In the genomic region with DNA sequence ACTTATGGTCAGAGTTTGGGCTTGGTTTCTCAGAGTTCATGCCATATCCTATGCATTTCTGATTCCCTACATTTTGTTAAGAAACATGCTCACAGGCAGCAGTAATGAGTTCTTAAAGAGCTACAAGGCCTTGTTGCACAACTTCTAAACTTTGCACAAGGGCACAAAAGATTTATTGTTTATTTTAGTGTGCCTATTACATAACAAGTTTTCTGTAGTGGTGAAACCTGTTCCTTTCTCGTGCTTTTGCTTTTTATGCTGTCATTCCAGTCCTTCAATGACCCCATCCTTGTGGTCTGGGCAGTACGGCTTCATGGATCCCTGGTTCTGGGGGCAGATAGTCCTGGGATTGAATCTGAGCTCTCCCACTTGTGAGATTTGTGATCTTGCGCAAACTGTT, we compare ENCODE assay signal across 14 cellular contexts. TPM values are rescaled to one million over a fixed set of nuclear protein-coding genes. Genes with fewer than 3 reads are reported as not detected.
DNase-seq lines count a peak whose midpoint lies in the region; ATAC-seq and TF ChIP-seq lines count a peak whose summit lies in the region.
"Had no signal": no experiment of that assay in that cellular context is flagged by ENCODE, and none has a peak within 500 bp of the region (broad histone marks: within the 10 kb centered on the region; RNA-seq: fewer than 3 reads in every experiment).

No MANE protein-coding gene starts in this region.

- no peaks in the 10 kb centered on the region for H3K27me3 Mint-ChIP-seq in Calu3 (ENCODE audit: unreplicated experiment)
- H3K27me3 Mint-ChIP-seq: activated naive CD8-positive, alpha-beta T cell treated with anti-CD3 and anti-CD28 coated beads for 36 hours had no signal

- peaks cover 16 to 20% of the 10 kb centered on the region in 2 donors for H3K36me3 ChIP-seq in ascending aorta
- H3K36me3 ChIP-seq in left ventricle myocardium inferior = peaks cover 62% of the 10 kb centered on the region
- H3K36me3 ChIP-seq in sigmoid colon = peaks cover 5 to 55% (median 8%) of the 10 kb centered on the region in 4 donors

- 33 to 72% methylated on average over 3 of the region's 3 CpGs for WGBS in sigmoid colon, 2 donors

- TF ChIP-seq CTCF in Calu3 (IDR thresholded peaks at IDR 0.05; ENCODE audit: unreplicated experiment) (no peak), ascending aorta (IDR thresholded peaks at IDR 0.05) (no peak), left ventricle myocardium inferior (IDR thresholded peaks at IDR 0.05; ENCODE audit: borderline replicate concordance) (no peak), sigmoid colon (IDR thresholded peaks at IDR 0.05) (no peak)

- no peaks in the 10 kb centered on the region for H3K9me3 ChIP-seq in ascending aorta
- no peaks in the 10 kb centered on the region for H3K9me3 ChIP-seq in left ventricle myocardium inferior (replicated peaks)
- H3K9me3 ChIP-seq in sigmoid colon = no peaks in the 10 kb centered on the region
- H3K9me3 ChIP-seq: BLaER1 treated with 17β-estradiol and CSF1 and Interleukin-3, amounts not matched to agents 10 nM and 100 nM had no signal

- DNase-seq in Calu3 (peak; percentile 26), ascending aorta (ENCODE audit: low spot score in 2 of 2) (no peak), left ventricle myocardium inferior (no peak), sigmoid colon (no peak), posterior vena cava (ENCODE audit: low spot score) (no peak), SKM-1 treated with dmso at 0.1 percent for 144 hours (lab: John Stamatoyannopoulos, UW; ENCODE audit: unreplicated experiment) (no peak)
- DNase-seq: activated CD4-positive, alpha-beta T cell treated with anti-CD3 and anti-CD28 coated beads, Interleukin-2, amount 50 U/mL, for 48 hours; activated naive CD8-positive, alpha-beta T cell treated with anti-CD3 and anti-CD28 coated beads for 36 hours; GOT3; NCI-H226; occipital lobe had no signal

- TF ChIP-seq POLR2A in sigmoid colon (IDR thresholded peaks at IDR 0.05) = no peak

- CTCF ChIA-PET in Calu3 (lab: Charles Lee) = interaction anchor here (0.7 to 1.9 kb wide), 2 partner anchors 11 to 17 kb away, joined by 3 to 7 read pairs; no protein-coding TSS in a partner anchor

- peak overlapping the region; percentile 78 to 81 for H3K27ac ChIP-seq in ascending aorta
- peak overlapping the region; percentile 58 for H3K27ac ChIP-seq in left ventricle myocardium inferior (replicated peaks)
- peak overlapping the region; percentile 32 to 71 (median 52) for H3K27ac ChIP-seq in sigmoid colon
- H3K27ac ChIP-seq: BLaER1 treated with 17β-estradiol and CSF1 and Interleukin-3, amounts not matched to agents 10 nM and 100 nM had no signal

- peaks cover 29% of the 10 kb centered on the region for H3K4me1 Mint-ChIP-seq in Calu3 (ENCODE audit: low read depth, unreplicated experiment)

- peak overlapping the region; percentile 61 for H3K27ac Mint-ChIP-seq in Calu3 (ENCODE audit: unreplicated experiment)
- H3K27ac Mint-ChIP-seq: activated naive CD8-positive, alpha-beta T cell treated with anti-CD3 and anti-CD28 coated beads for 36 hours had no signal

- no peaks in the 10 kb centered on the region for H3K9me3 Mint-ChIP-seq in Calu3 (ENCODE audit: low read depth, unreplicated experiment)
- H3K9me3 Mint-ChIP-seq: activated naive CD8-positive, alpha-beta T cell treated with anti-CD3 and anti-CD28 coated beads for 36 hours had no signal

- ATAC-seq in GM18519 (IDR thresholded peaks at IDR 0.05; ENCODE audit: low FRiP score, unreplicated experiment) = no peak
- no peak for ATAC-seq in GM21619 (IDR thresholded peaks at IDR 0.05; ENCODE audit: unreplicated experiment)

- TF ChIP-seq EP300 in sigmoid colon (IDR thresholded peaks at IDR 0.05) = peak in 1 of 4 donors; percentile 40

- peaks cover 26% of the 10 kb centered on the region for H3K36me3 Mint-ChIP-seq in Calu3 (ENCODE audit: insufficient read depth, unreplicated experiment)

- no TSS peak for BruUV-seq in Calu3 (replicated peaks; lab: Mats Ljungman, UMichigan)

- H3K4me3 Mint-ChIP-seq in Calu3 (ENCODE audit: low read depth, unreplicated experiment) = peak overlapping the region; percentile 13
- H3K4me3 Mint-ChIP-seq: activated naive CD8-positive, alpha-beta T cell treated with anti-CD3 and anti-CD28 coated beads for 36 hours had no signal

- H3K27me3 ChIP-seq in ascending aorta (no peaks in the 10 kb centered on the region), left ventricle myocardium inferior (ENCODE audit: low read depth) (no peaks in the 10 kb centered on the region), sigmoid colon (no peaks in the 10 kb centered on the region)

- intact Hi-C loops in Calu3 (cut with micrococcal nuclease; ENCODE audit: unreplicated experiment) = no loop called here
- intact Hi-C loops in ascending aorta (cut with DNase I) = no loop called here
- intact Hi-C loops in left ventricle myocardium inferior (cut with micrococcal nuclease) = no loop called here
- intact Hi-C loops in sigmoid colon (cut with DNase I) = no loop called here
- intact Hi-C loops in posterior vena cava (cut with DNase I) = no loop called here

- peaks cover 0 to 18% of the 10 kb centered on the region in 2 donors for H3K4me1 ChIP-seq in ascending aorta
- H3K4me1 ChIP-seq in left ventricle myocardium inferior = peaks cover 42% of the 10 kb centered on the region
- peaks cover 0 to 32% (median 23%) of the 10 kb centered on the region in 4 donors for H3K4me1 ChIP-seq in sigmoid colon
- H3K4me1 ChIP-seq: BLaER1 treated with 17β-estradiol and CSF1 and Interleukin-3, amounts not matched to agents 10 nM and 100 nM had no signal

- H3K4me3 ChIP-seq in ascending aorta (no peak overlapping the region), left ventricle myocardium inferior (no peak overlapping the region), sigmoid colon (no peak overlapping the region)
- H3K4me3 ChIP-seq: BLaER1 treated with 17β-estradiol and CSF1 and Interleukin-3, amounts not matched to agents 10 nM and 100 nM had no signal

RNA-seq across cellular contexts. Expression of a gene that starts 17.8 kb away (rescaled TPM):
- total RNA-seq in Calu3 (2022) (31.5 and 34.0 TPM in 2 replicates), ascending aorta (6.4 TPM), left ventricle myocardium inferior (17.7 TPM), sigmoid colon (10 to 100 TPM; 19.3 to 27.1 (median 23.7) TPM), posterior vena cava (10 to 100 TPM; 16.1 to 18.9 TPM)
- 1 to 10 TPM; 2.1 to 7.2 (median 3.6) TPM for polyA plus RNA-seq in sigmoid colon

RNA-seq across cellular contexts. Expression of a gene that starts 42.4 kb away (rescaled TPM):
- total RNA-seq in Calu3 (2022) = 23.8 and 29.4 TPM in 2 replicates
- total RNA-seq in ascending aorta = 115 TPM
- total RNA-seq in left ventricle myocardium inferior = 5.2 TPM
- 10 to 100 TPM; 11.4 to 33.5 (median 25.0) TPM for total RNA-seq in sigmoid colon
- 1 to 10 TPM; 1.2 to 4.0 (median 1.4) TPM for polyA plus RNA-seq in sigmoid colon
- 10 to 100 TPM; 21.6 to 29.0 TPM for total RNA-seq in posterior vena cava
